ENCODE assay signal across 29 cellular contexts in the genomic region with DNA sequence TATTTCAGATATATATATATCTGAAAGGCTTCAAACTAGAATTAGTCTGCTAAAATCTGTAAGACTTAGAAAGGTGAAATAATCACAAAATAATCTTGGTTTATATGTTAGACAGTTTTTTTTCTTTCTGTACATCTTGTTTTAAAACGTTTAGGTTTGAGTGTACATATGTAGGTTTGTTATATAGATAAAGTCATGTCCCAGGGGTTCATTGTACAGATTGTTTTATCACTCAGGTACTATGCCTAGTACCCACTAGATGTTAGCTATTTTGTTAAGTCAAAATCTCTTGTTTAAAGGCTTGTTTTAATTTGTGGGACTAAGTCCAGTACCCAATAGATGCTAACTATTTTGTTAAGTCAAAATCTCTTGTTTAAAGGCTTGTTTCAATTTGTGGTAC.
DNase-seq lines count a peak whose midpoint lies in the region; ATAC-seq and TF ChIP-seq lines count a peak whose summit lies in the region.
"Had no signal": no experiment of that assay in that cellular context is flagged by ENCODE, and none has a peak within 500 bp of the region (broad histone marks: within the 10 kb centered on the region; RNA-seq: fewer than 3 reads in every experiment).

No MANE protein-coding gene starts in this region.

- H3K9ac ChIP-seq in Karpas-422 (ENCODE audit: low read length) (no peak overlapping the region), mammary epithelial cell (ENCODE audit: insufficient read depth, low read length) (no peak overlapping the region)
- H3K9ac ChIP-seq: BLaER1 treated with 17β-estradiol and CSF1 and Interleukin-3, amounts not matched to agents 10 nM and 100 nM had no signal

- no peaks in the 10 kb centered on the region for H3K4me1 Mint-ChIP-seq in activated CD4-positive, alpha-beta T cell treated with anti-CD3 and anti-CD28 coated beads for 36 hours

- H3K27me3 Mint-ChIP-seq in activated CD4-positive, alpha-beta T cell treated with anti-CD3 and anti-CD28 coated beads for 36 hours = peaks cover 2% of the 10 kb centered on the region
- H3K27me3 Mint-ChIP-seq: CD4-positive, alpha-beta T cell had no signal

- H3K27ac ChIP-seq in Karpas-422 (ENCODE audit: low read length) (no peak overlapping the region), mammary epithelial cell (ENCODE audit: insufficient read depth, low read depth, low read length) (no peak overlapping the region)
- H3K27ac ChIP-seq: A549; BLaER1 treated with 17β-estradiol and CSF1 and Interleukin-3, amounts not matched to agents 10 nM and 100 nM; Peyer's patch; SK-N-MC had no signal

- no peak overlapping the region for H3K4me3 Mint-ChIP-seq in activated CD4-positive, alpha-beta T cell treated with anti-CD3 and anti-CD28 coated beads for 36 hours
- H3K4me3 Mint-ChIP-seq: CD4-positive, alpha-beta T cell; T-helper 1 cell treated with Interleukin-12 subunit alpha and Interleukin-12 subunit beta and Interleukin-4 antibody, amounts not matched to agents 30 μg/mL and 1 μg/mL, for 36 hours had no signal

- H3K79me2 ChIP-seq in Karpas-422 (ENCODE audit: low read length) = no peaks in the 10 kb centered on the region
- H3K79me2 ChIP-seq in mammary epithelial cell (ENCODE audit: insufficient read depth, low read length) = no peaks in the 10 kb centered on the region

- WGBS in mammary epithelial cell (ENCODE audit: low coverage, missing lambda C conversion rate) = 47% methylated on average over 1 of the region's 1 CpG

- in situ Hi-C loops in mammary epithelial cell (cut with MboI; ENCODE audit: low sequenced_read_pairs in 2 of 2) = no loop called here

- H3K36me3 ChIP-seq in Karpas-422 (ENCODE audit: insufficient read depth, low read length) (no peaks in the 10 kb centered on the region), mammary epithelial cell (ENCODE audit: insufficient read depth, low read length) (no peaks in the 10 kb centered on the region)
- H3K36me3 ChIP-seq: HAP-1, MG63, Peyer's patch had no signal

- H3K4me1 ChIP-seq in Karpas-422 (ENCODE audit: low read length) = peaks cover 24% of the 10 kb centered on the region
- no peaks in the 10 kb centered on the region for H3K4me1 ChIP-seq in mammary epithelial cell (ENCODE audit: insufficient read depth, low read length)
- H3K4me1 ChIP-seq: A549, HAP-1, Peyer's patch had no signal

- no peak overlapping the region for H3K4me2 ChIP-seq in Karpas-422 (ENCODE audit: low read depth, low read length, poor library complexity, severe bottlenecking)
- no peak overlapping the region for H3K4me2 ChIP-seq in mammary epithelial cell (ENCODE audit: insufficient read depth, low read depth, low read length)
- H3K4me2 ChIP-seq: A549; BLaER1 treated with 17β-estradiol and CSF1 and Interleukin-3, amounts not matched to agents 10 nM and 100 nM had no signal

- H3K36me3 Mint-ChIP-seq in activated CD4-positive, alpha-beta T cell treated with anti-CD3 and anti-CD28 coated beads for 36 hours (ENCODE audit: low read depth) = peaks cover 3% of the 10 kb centered on the region

- dilution Hi-C loops in mammary epithelial cell (cut with HindIII; ENCODE audit: low sequenced_read_pairs) = no loop called here

- POLR2A ChIA-PET in activated CD4-positive, alpha-beta T cell treated with anti-CD3 and anti-CD28 coated beads for 36 hours (lab: Charles Lee) = no interaction called here

- no peak for DNase-seq in activated CD4-positive, alpha-beta T cell treated with anti-CD3 and anti-CD28 coated beads for 36 hours
- DNase-seq in activated CD4-positive, alpha-beta T cell treated with anti-CD3 and anti-CD28 coated beads, Interleukin-2, amount 50 U/mL, for 48 hours = no peak
- DNase-seq in Karpas-422 (no peak), NCI-H69 (lab: John Stamatoyannopoulos, UW) (peak; percentile 21), left kidney (ENCODE audit: low read depth, low spot score) (peak; percentile 70), D341Med (ENCODE audit: low spot score) (no peak), mammary epithelial cell (no peak), NCI-H2171 treated with DMSO at 0.1 percent for 48 hours (lab: John Stamatoyannopoulos, UW) (no peak)
- DNase-seq: AML-193; CD4-positive, alpha-beta T cell; GOT3; MG63; NCI-H1092; NCI-H1417 treated with DMSO at 0.1 percent for 48 hours; NCI-H1694 treated with DMSO at 0.1 percent for 48 hours; NCI-H2107; NCI-H2227 treated with DMSO at 0.1 percent for 48 hours; NCI-H526 treated with DMSO at 0.1 percent for 48 hours; NK-92 treated with Interleukin-12 subunit alpha and Interleukin-12 subunit beta, amount 100 ng/mL, for 24 hours; OCI-M1; Peyer's patch; SHP77 treated with DMSO at 0.1 percent for 48 hours; SW 1271; T-helper 9 cell had no signal

- H2AFZ ChIP-seq in Karpas-422 (ENCODE audit: low read length) (peak overlapping the region; percentile 87), mammary epithelial cell (ENCODE audit: low read depth, low read length) (no peak overlapping the region)

- CTCF ChIA-PET in activated CD4-positive, alpha-beta T cell treated with anti-CD3 and anti-CD28 coated beads for 36 hours (lab: Charles Lee) = no interaction called here
- CTCF ChIA-PET in mammary epithelial cell (lab: Charles Lee; ENCODE audit: low non-redundant PET) = no interaction called here

- ATAC-seq in activated CD4-positive, alpha-beta T cell treated with anti-CD3 and anti-CD28 coated beads for 36 hours = peak; percentile 36
- ATAC-seq: A549 had no signal

- H3K4me3 ChIP-seq in Karpas-422 (ENCODE audit: low read length) (no peak overlapping the region), mammary epithelial cell (replicated peaks in 1 of 3; ENCODE audit: insufficient read depth in 1 of 3, low read depth in 2 of 3, low read length in 3 of 3) (no peak overlapping the region)
- H3K4me3 ChIP-seq: A549; BLaER1 treated with 17β-estradiol and CSF1 and Interleukin-3, amounts not matched to agents 10 nM and 100 nM; HAP-1; MG63; Peyer's patch; SK-N-MC had no signal

- no peaks in the 10 kb centered on the region for H4K20me1 ChIP-seq in Karpas-422 (ENCODE audit: insufficient read depth, low read depth, low read length)
- no peaks in the 10 kb centered on the region for H4K20me1 ChIP-seq in mammary epithelial cell (ENCODE audit: insufficient read depth, low read length)
- H4K20me1 ChIP-seq: BLaER1 treated with 17β-estradiol and CSF1 and Interleukin-3, amounts not matched to agents 10 nM and 100 nM had no signal

- 0 out of 2 replicates have a peak, but pooled peaks cover 3% of the 10 kb centered on the region for H3K9me2 ChIP-seq in Karpas-422 (replicated peaks; ENCODE audit: insufficient read depth, low read length)

- H3K9me3 ChIP-seq in Karpas-422 (ENCODE audit: low read length) (no peaks in the 10 kb centered on the region), mammary epithelial cell (replicated peaks; ENCODE audit: insufficient read depth, low read length) (no peaks in the 10 kb centered on the region)
- H3K9me3 ChIP-seq: A549, HAP-1, Peyer's patch had no signal

- H3K27ac Mint-ChIP-seq in activated CD4-positive, alpha-beta T cell treated with anti-CD3 and anti-CD28 coated beads for 36 hours = no peak overlapping the region
- H3K27ac Mint-ChIP-seq: CD4-positive, alpha-beta T cell; T-helper 1 cell treated with Interleukin-12 subunit alpha and Interleukin-12 subunit beta and Interleukin-4 antibody, amounts not matched to agents 30 μg/mL and 1 μg/mL, for 36 hours had no signal

- peaks cover 6% of the 10 kb centered on the region for H3K9me3 Mint-ChIP-seq in activated CD4-positive, alpha-beta T cell treated with anti-CD3 and anti-CD28 coated beads for 36 hours (ENCODE audit: low read depth)

- TF ChIP-seq CTCF in mammary epithelial cell (conservative IDR thresholded peaks at IDR 0.05 in 1 of 2, IDR thresholded peaks at IDR 0.05 in 1 of 2; ENCODE audit: extremely low read depth in 1 of 2, insufficient read depth in 1 of 2, low read depth in 1 of 2, low read length in 2 of 2) = no peak

- H3K27me3 ChIP-seq in Karpas-422 (ENCODE audit: low read length) = no peaks in the 10 kb centered on the region
- no peaks in the 10 kb centered on the region for H3K27me3 ChIP-seq in mammary epithelial cell (ENCODE audit: insufficient read depth, low read length)
- H3K27me3 ChIP-seq: BLaER1 treated with 17β-estradiol and CSF1 and Interleukin-3, amounts not matched to agents 10 nM and 100 nM; MG63; Peyer's patch had no signal

- BruUV-seq in mammary epithelial cell (replicated peaks; lab: Mats Ljungman, UMichigan) = no TSS peak

- intact Hi-C loops in activated CD4-positive, alpha-beta T cell treated with anti-CD3 and anti-CD28 coated beads for 36 hours (cut with DNase I, micrococcal nuclease) = no loop called here
- intact Hi-C loops in mammary epithelial cell (cut with micrococcal nuclease) = no loop called here

Comparison
In these comparisons a context has a peak if more than half of its experiments do, and no peak if none do; other contexts are left out.
1. DNase-seq: peak in NCI-H69 (single experiment) and left kidney (single experiment); none in activated CD4-positive, alpha-beta T cell treated with anti-CD3 and anti-CD28 coated beads for 36 hours (single experiment), activated CD4-positive, alpha-beta T cell treated with anti-CD3 and anti-CD28 coated beads, Interleukin-2, amount 50 U/mL, for 48 hours (0 of 2), Karpas-422 (single experiment), D341Med (single experiment), mammary epithelial cell (single experiment) and NCI-H2171 treated with DMSO at 0.1 percent for 48 hours (single experiment).